ENCODE assay signal across 8 cellular contexts in genomic region chr6:36907781-36908180, GRCh38. TPM values are rescaled to one million over a fixed set of nuclear protein-coding genes. Genes with fewer than 3 reads are reported as not detected.
DNase-seq lines count a peak whose midpoint lies in the region; ATAC-seq and TF ChIP-seq lines count a peak whose summit lies in the region.
"Had no signal": no experiment of that assay in that cellular context is flagged by ENCODE, and none has a peak within 500 bp of the region (broad histone marks: within the 10 kb centered on the region; RNA-seq: fewer than 3 reads in every experiment).

No MANE protein-coding gene starts in this region.

- H3K36me3 ChIP-seq in left lung (peaks cover 0 to 64% of the 10 kb centered on the region in 2 donors), tibial artery (peaks cover 17 to 32% (median 24%) of the 10 kb centered on the region in 3 donors)

- H3K4me1 ChIP-seq in left lung (peaks cover 4 to 34% of the 10 kb centered on the region in 2 donors), tibial artery (peaks cover 0 to 37% (median 30%) of the 10 kb centered on the region in 4 donors)

- intact Hi-C loops in left lung (cut with DNase I) (no loop called here), tibial artery (cut with DNase I; ENCODE audit: low total_unique reads) (no loop called here)

- no peak for TF ChIP-seq CTCF in left lung (IDR thresholded peaks at IDR 0.05)
- TF ChIP-seq CTCF in tibial artery (IDR thresholded peaks at IDR 0.05), result no peak

- DNase-seq in NCI-H1092 treated with DMSO at 0.1 percent for 48 hours (lab: John Stamatoyannopoulos, UW) (peak; percentile 88), cerebellum (ENCODE audit: low spot score) (peak; percentile 47), left lung (peak in 1 of 2 donors; percentile 53), tibial artery (peak in 1 of 2 donors; percentile 74), cortex of kidney (lab: John Stamatoyannopoulos, UW) (no peak), NCI-H226 (no peak)
- DNase-seq: T-helper 1 cell had no signal

- peak; percentile 77 for ATAC-seq in left lung
- no peak for ATAC-seq in GM19452 (IDR thresholded peaks at IDR 0.05; ENCODE audit: unreplicated experiment)

- H3K9me3 ChIP-seq in left lung, result no peaks in the 10 kb centered on the region
- H3K9me3 ChIP-seq in tibial artery, result no peaks in the 10 kb centered on the region

- H3K27me3 ChIP-seq in left lung (no peaks in the 10 kb centered on the region), tibial artery (no peaks in the 10 kb centered on the region)

- H3K4me3 ChIP-seq in left lung (no peak overlapping the region), tibial artery (no peak overlapping the region)

- peak overlapping the region; percentile 35 to 53 for H3K27ac ChIP-seq in left lung
- H3K27ac ChIP-seq in tibial artery, result peak overlapping the region; percentile 42 to 48

RNA-seq across cellular contexts. Expression of gene C6orf89, which starts 22.0 kb away (rescaled TPM):
- 19.5 TPM for total RNA-seq in cerebellum
- 10 to 100 TPM; 53.3 to 59.6 TPM for total RNA-seq in left lung

RNA-seq across cellular contexts. Expression of gene PPIL1, which starts 33.2 kb away (rescaled TPM):
- total RNA-seq in cerebellum (29.9 TPM), left lung (10 to 100 TPM; 19.6 to 24.5 TPM)

RNA-seq across cellular contexts. Expression of gene PI16, which starts 46.8 kb away (rescaled TPM):
- total RNA-seq in cerebellum, result 0.73 TPM
- 1 to 10 TPM; 2.5 TPM for total RNA-seq in left lung

Comparison
In these comparisons a context has a peak if more than half of its experiments do, and no peak if none do; other contexts are left out.
1. DNase-seq: peak in NCI-H1092 treated with DMSO at 0.1 percent for 48 hours (single experiment) and cerebellum (single experiment); none in cortex of kidney (single experiment) and NCI-H226 (single experiment).